In the genomic region with DNA sequence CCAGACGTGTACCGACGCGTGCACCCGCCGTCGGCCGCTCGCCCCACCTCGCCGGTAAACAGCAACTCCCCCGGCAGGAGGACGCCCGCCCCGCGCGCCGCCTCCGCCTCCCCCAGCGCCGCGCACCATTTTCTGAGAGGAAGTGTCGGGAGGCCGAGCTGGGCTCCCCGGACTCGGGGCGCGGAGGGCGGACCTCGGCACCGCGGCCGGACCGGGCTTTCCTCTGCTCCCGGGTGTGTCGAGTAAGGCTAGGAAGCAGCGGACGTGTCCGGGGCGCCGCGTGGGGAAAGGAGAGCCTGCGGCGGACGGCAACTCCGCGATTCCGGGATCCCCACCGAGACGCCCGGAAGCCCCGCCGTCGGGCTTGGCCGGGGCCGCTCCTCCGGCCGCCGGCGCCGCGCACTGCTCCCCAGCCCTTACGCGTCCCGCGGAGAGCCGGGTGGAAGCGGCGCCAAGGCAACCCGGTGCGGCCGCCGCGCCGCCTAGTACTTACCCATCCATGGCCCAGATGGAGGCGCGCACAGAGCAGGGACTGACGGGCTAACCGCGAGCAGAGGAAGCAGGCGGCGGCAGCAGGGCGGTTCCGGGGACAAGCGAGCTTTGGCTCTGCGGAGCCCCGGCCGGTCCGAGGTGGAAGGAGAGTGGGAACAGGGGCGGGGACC, we compare ENCODE assay signal across 8 cellular contexts. TPM values are rescaled to one million over a fixed set of nuclear protein-coding genes. Genes with fewer than 3 reads are reported as not detected.
DNase-seq lines count a peak whose midpoint lies in the region; ATAC-seq and TF ChIP-seq lines count a peak whose summit lies in the region.

A gene with protein sequence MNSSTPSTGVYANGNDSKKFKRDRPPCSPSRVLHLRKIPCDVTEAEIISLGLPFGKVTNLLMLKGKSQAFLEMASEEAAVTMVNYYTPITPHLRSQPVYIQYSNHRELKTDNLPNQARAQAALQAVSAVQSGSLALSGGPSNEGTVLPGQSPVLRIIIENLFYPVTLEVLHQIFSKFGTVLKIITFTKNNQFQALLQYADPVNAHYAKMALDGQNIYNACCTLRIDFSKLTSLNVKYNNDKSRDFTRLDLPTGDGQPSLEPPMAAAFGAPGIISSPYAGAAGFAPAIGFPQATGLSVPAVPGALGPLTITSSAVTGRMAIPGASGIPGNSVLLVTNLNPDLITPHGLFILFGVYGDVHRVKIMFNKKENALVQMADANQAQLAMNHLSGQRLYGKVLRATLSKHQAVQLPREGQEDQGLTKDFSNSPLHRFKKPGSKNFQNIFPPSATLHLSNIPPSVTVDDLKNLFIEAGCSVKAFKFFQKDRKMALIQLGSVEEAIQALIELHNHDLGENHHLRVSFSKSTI (minus strand): TSS at position 643 of the 662 bp plus-strand sequence. CDS start 35,754 bp downstream, outside the sequence.

- WGBS in ovary, 3 donors, result 0 to 1% (median 0%) methylated on average over 35 to 90 of the region's 90 CpGs
- 0% methylated on average over 7 to 14 of the region's 90 CpGs for WGBS in thyroid gland, 2 donors

- H3K4me3 Mint-ChIP-seq in activated naive CD4-positive, alpha-beta T cell treated with anti-CD3 and anti-CD28 coated beads, Interleukin-2, amount 50 U/mL, for 24 hours, result peak within 1 kb of the TSS; percentile 98

- no peak for TF ChIP-seq CTCF in ovary (IDR thresholded peaks at IDR 0.05)
- TF ChIP-seq CTCF in thyroid gland (IDR thresholded peaks at IDR 0.05), result peak in 1 of 6 experiments; percentile 15

- H3K4me1 ChIP-seq in SJSA1 (replicated peaks) (peaks cover 17% of the 10 kb centered on the region), ovary (ENCODE audit: insufficient read depth) (no peaks in the 10 kb centered on the region), thyroid gland (peaks cover 5 to 12% of the 10 kb centered on the region in 2 donors)

- H3K27ac ChIP-seq in SJSA1 (peak within 1 kb of the TSS; percentile 86), ovary (peak within 1 kb of the TSS; percentile 93 to 99), thyroid gland (peak within 1 kb of the TSS; percentile 98 to 99 (median 98))

- H3K27me3 ChIP-seq in SJSA1 (replicated peaks) (no peaks in the 10 kb centered on the region), ovary (no peaks in the 10 kb centered on the region), thyroid gland (no peaks in the 10 kb centered on the region)

- peak within 1 kb of the TSS; percentile 98 for H3K27ac Mint-ChIP-seq in activated naive CD4-positive, alpha-beta T cell treated with anti-CD3 and anti-CD28 coated beads, Interleukin-2, amount 50 U/mL, for 24 hours

- H3K4me1 Mint-ChIP-seq in activated naive CD4-positive, alpha-beta T cell treated with anti-CD3 and anti-CD28 coated beads, Interleukin-2, amount 50 U/mL, for 24 hours, result peaks cover 43% of the 10 kb centered on the region

- DNase-seq in DMS53 treated with DMSO at 0.1 percent for 48 hours (lab: John Stamatoyannopoulos, UW; ENCODE audit: unreplicated experiment) (peak; percentile 46), HuH-7.5 (ENCODE audit: low spot score) (peak; percentile 50), SJSA1 (ENCODE audit: low read depth in 1 of 2, low spot score in 2 of 2) (peak; percentile 74 to 86), glomerular endothelial cell (ENCODE audit: extremely low read depth, low read depth, low spot score) (no peak), ovary (peak; percentile 70 to 84 (median 76)), thyroid gland (peak; percentile 82 to 88)

- TF ChIP-seq EP300 in ovary (IDR thresholded peaks at IDR 0.05), result no peak

- ATAC-seq in GM21515 (IDR thresholded peaks at IDR 0.05; ENCODE audit: unreplicated experiment), result peak; percentile 59

- H3K36me3 ChIP-seq in SJSA1, result peaks cover 6% of the 10 kb centered on the region
- no peaks in the 10 kb centered on the region for H3K36me3 ChIP-seq in ovary
- no peaks in the 10 kb centered on the region for H3K36me3 ChIP-seq in thyroid gland

- peak within 1 kb of the TSS; percentile 96 for H3K4me3 ChIP-seq in SJSA1
- peak within 1 kb of the TSS; percentile 95 for H3K4me3 ChIP-seq in ovary
- H3K4me3 ChIP-seq in thyroid gland (replicated peaks in 1 of 3), result peak within 1 kb of the TSS; percentile 58 to 90 (median 83)

- intact Hi-C loops in ovary (cut with DNase I) (loop anchor here in 1 of 4 donors (5.0 kb wide), 1 partner anchor 166 kb away; no protein-coding TSS in a partner anchor), thyroid gland (cut with DNase I) (no loop called here)

- H3K9me3 Mint-ChIP-seq in activated naive CD4-positive, alpha-beta T cell treated with anti-CD3 and anti-CD28 coated beads, Interleukin-2, amount 50 U/mL, for 24 hours, result no peaks in the 10 kb centered on the region

- H3K27me3 Mint-ChIP-seq in activated naive CD4-positive, alpha-beta T cell treated with anti-CD3 and anti-CD28 coated beads, Interleukin-2, amount 50 U/mL, for 24 hours, result no peaks in the 10 kb centered on the region

- H3K9me3 ChIP-seq in SJSA1 (replicated peaks) (no peaks in the 10 kb centered on the region), ovary (no peaks in the 10 kb centered on the region), thyroid gland (no peaks in the 10 kb centered on the region)

- H3K36me3 Mint-ChIP-seq in activated naive CD4-positive, alpha-beta T cell treated with anti-CD3 and anti-CD28 coated beads, Interleukin-2, amount 50 U/mL, for 24 hours, result no peaks in the 10 kb centered on the region

- TF ChIP-seq POLR2A in ovary (IDR thresholded peaks at IDR 0.05) (peak; percentile 63), thyroid gland (IDR thresholded peaks at IDR 0.05) (peak; percentile 81 to 86)

RNA-seq across cellular contexts. Expression of the gene that starts here (rescaled TPM):
- 54.1 and 90.3 TPM in 2 replicates for total RNA-seq in SJSA1 (2014; rRNA removed; shearing (Covaris generic))
- total RNA-seq in glomerular endothelial cell, result 47.3 and 54.9 TPM in 2 replicates
- total RNA-seq in ovary, result 10 to 100 TPM; 27.7 to 40.2 (median 32.3) TPM
- polyA plus RNA-seq in ovary, result 10 to 100 TPM in 1 of 2 donors, 1 to 10 TPM in 1; 9.4 to 29.3 TPM
- 10 to 100 TPM; 33.7 to 89.1 (median 42.4) TPM for total RNA-seq in thyroid gland
